ENCODE assay signal across 9 cellular contexts in genomic region chr11:65427691-65428577, GRCh38. TPM values are rescaled to one million over a fixed set of nuclear protein-coding genes. Genes with fewer than 3 reads are reported as not detected.
DNase-seq lines count a peak whose midpoint lies in the region; ATAC-seq and TF ChIP-seq lines count a peak whose summit lies in the region.
"Had no signal": no experiment of that assay in that cellular context is flagged by ENCODE, and none has a peak within 500 bp of the region (broad histone marks: within the 10 kb centered on the region; RNA-seq: fewer than 3 reads in every experiment).

No MANE protein-coding gene starts in this region.

- peak overlapping the region; percentile 3 to 89 (median 12) for H3K4me3 ChIP-seq in mammary epithelial cell (replicated peaks in 1 of 3; ENCODE audit: insufficient read depth in 1 of 3, low read depth in 2 of 3, low read length in 3 of 3)
- peak overlapping the region in 2 of 3 donors; percentile 10 to 73 for H3K4me3 ChIP-seq in liver (ENCODE audit: low read depth in 1 of 3, low read length in 3 of 3)
- H3K4me3 ChIP-seq: cardiac muscle cell had no signal

- TF ChIP-seq CTCF in RWPE1 (conservative IDR thresholded peaks at IDR 0.05; ENCODE audit: low read depth), result no peak
- TF ChIP-seq CTCF in mammary epithelial cell (conservative IDR thresholded peaks at IDR 0.05 in 1 of 2, IDR thresholded peaks at IDR 0.05 in 1 of 2; ENCODE audit: extremely low read depth in 1 of 2, insufficient read depth in 1 of 2, low read depth in 1 of 2, low read length in 2 of 2), result no peak
- no peak for TF ChIP-seq CTCF in liver (IDR thresholded peaks at IDR 0.05; ENCODE audit: low read depth, low read length, missing input control)

- no peak for TF ChIP-seq RAD21 in liver (IDR thresholded peaks at IDR 0.05)

- intact Hi-C loops in mammary epithelial cell (cut with micrococcal nuclease), result loop anchor here (1.0 kb wide), 2 partner anchors 12 to 46 kb away; partner anchors contain the start of gene SLC25A45

- H3K4me1 ChIP-seq in mammary epithelial cell (ENCODE audit: insufficient read depth, low read length), result peaks cover 18% of the 10 kb centered on the region
- peaks cover 0 to 31% (median 14%) of the 10 kb centered on the region in 4 donors for H3K4me1 ChIP-seq in liver (ENCODE audit: control insufficient read depth in 4 of 4, insufficient read depth in 4 of 4, low read length in 3 of 4)

- DNase-seq in DMS153 treated with DMSO at 0.1 percent for 48 hours (lab: John Stamatoyannopoulos, UW; ENCODE audit: unreplicated experiment), result peak; percentile 31
- no peak for DNase-seq in DMS153 (lab: John Stamatoyannopoulos, UW)
- DNase-seq in RWPE1 (ENCODE audit: low spot score), result no peak
- DNase-seq in mammary epithelial cell, result peak; percentile 83
- DNase-seq in substantia nigra (lab: John Stamatoyannopoulos, UW), result peak in 12 of 49 donors; percentile 38 to 73 (median 50)

- dilution Hi-C loops in mammary epithelial cell (cut with HindIII; ENCODE audit: low sequenced_read_pairs), result no loop called here

- BruUV-seq in mammary epithelial cell (replicated peaks; lab: Mats Ljungman, UMichigan), result no TSS peak

- H3K27me3 ChIP-seq in mammary epithelial cell (ENCODE audit: insufficient read depth, low read length) (no peaks in the 10 kb centered on the region), liver (ENCODE audit: control insufficient read depth in 4 of 4, insufficient read depth in 4 of 4, low read length in 3 of 4) (no peaks in the 10 kb centered on the region)
- H3K27me3 ChIP-seq: cardiac muscle cell had no signal

- no peak overlapping the region for H2AFZ ChIP-seq in mammary epithelial cell (ENCODE audit: low read depth, low read length)

- H3K36me3 ChIP-seq in mammary epithelial cell (ENCODE audit: insufficient read depth, low read length) (peaks cover 3% of the 10 kb centered on the region), liver (ENCODE audit: control insufficient read depth in 4 of 4, insufficient read depth in 3 of 4, low read depth in 1 of 4, low read length in 3 of 4) (peaks cover 0 to 5% (median 0%) of the 10 kb centered on the region in 4 donors)
- H3K36me3 ChIP-seq: cardiac muscle cell had no signal

- H3K4me2 ChIP-seq in mammary epithelial cell (ENCODE audit: insufficient read depth, low read depth, low read length), result peak overlapping the region; percentile 75

- H4K20me1 ChIP-seq in mammary epithelial cell (ENCODE audit: insufficient read depth, low read length), result peaks cover 12% of the 10 kb centered on the region

- H3K27ac ChIP-seq in RWPE1 (peak overlapping the region; percentile 92), mammary epithelial cell (ENCODE audit: insufficient read depth, low read depth, low read length) (peak overlapping the region; percentile 100), liver (ENCODE audit: low read depth in 1 of 2, low read length in 2 of 2) (peak overlapping the region; percentile 99 to 100), substantia nigra (ENCODE audit: low read depth, low read length, poor library complexity, severe bottlenecking) (peak overlapping the region; percentile 100)
- H3K27ac ChIP-seq: cardiac muscle cell had no signal

- CTCF ChIA-PET in RWPE1 (lab: Yijun Ruan, JAX), result no interaction called here
- CTCF ChIA-PET in mammary epithelial cell (lab: Charles Lee; ENCODE audit: low non-redundant PET), result no interaction called here

- ATAC-seq in HG02571 (IDR thresholded peaks at IDR 0.05; ENCODE audit: unreplicated experiment) (no peak), HG03039 (IDR thresholded peaks at IDR 0.05; ENCODE audit: unreplicated experiment) (no peak)

- H3K9ac ChIP-seq in mammary epithelial cell (ENCODE audit: insufficient read depth, low read length) (peak overlapping the region; percentile 99), liver (ENCODE audit: low read depth in 1 of 2, low read length in 2 of 2) (peak overlapping the region in 1 of 2 donors; percentile 100)

- WGBS in mammary epithelial cell (ENCODE audit: low coverage, missing lambda C conversion rate), result 10% methylated on average over 11 of the region's 11 CpGs
- WGBS in liver, result 8% methylated on average over 11 of the region's 11 CpGs

- in situ Hi-C loops in mammary epithelial cell (cut with MboI; ENCODE audit: low sequenced_read_pairs in 2 of 2), result loop anchor here (5.0 kb wide), 1 partner anchor 74 kb away; no protein-coding TSS in a partner anchor

- H3K9me3 ChIP-seq in mammary epithelial cell (replicated peaks; ENCODE audit: insufficient read depth, low read length) (no peaks in the 10 kb centered on the region), liver (ENCODE audit: control insufficient read depth in 4 of 4, low read length in 3 of 4) (no peaks in the 10 kb centered on the region)

- peaks cover 95% of the 10 kb centered on the region for H3K79me2 ChIP-seq in mammary epithelial cell (ENCODE audit: insufficient read depth, low read length)

- POLR2A ChIA-PET in RWPE1 (lab: Yijun Ruan, JAX; ENCODE audit: low non-redundant PET), result no interaction called here

TF ChIP-seq in liver, 16 proteins besides CTCF, POLR2A, EP300 and RAD21:
- TF ChIP-seq HNF4A (conservative IDR thresholded peaks at IDR 0.05) (no peak), FOXA2 (IDR thresholded peaks at IDR 0.05) (peak; percentile 18), MAX (IDR thresholded peaks at IDR 0.05) (no peak), REST (IDR thresholded peaks at IDR 0.05) (peak; percentile 6), ZBTB33 (IDR thresholded peaks at IDR 0.05) (no peak), SP1 (IDR thresholded peaks at IDR 0.05) (no peak), RXRA (IDR thresholded peaks at IDR 0.05) (no peak), EGR1 (IDR thresholded peaks at IDR 0.05; ENCODE audit: low read depth in 2 of 2) (no peak), GABPA (IDR thresholded peaks at IDR 0.05 in 1 of 2, conservative IDR thresholded peaks at IDR 0.05 in 1 of 2) (no peak), NR2F2 (IDR thresholded peaks at IDR 0.05) (peak; percentile 44), ATF3 (IDR thresholded peaks at IDR 0.05) (no peak), FOXA1 (IDR thresholded peaks at IDR 0.05) (no peak), TAF1 (conservative IDR thresholded peaks at IDR 0.05) (peak; percentile 45), HNF4G (IDR thresholded peaks at IDR 0.05) (peak; percentile 7), YY1 (IDR thresholded peaks at IDR 0.05) (no peak), JUND (IDR thresholded peaks at IDR 0.05) (peak; percentile 21 to 78)

RNA-seq across cellular contexts. Expression of gene NEAT1, which starts 5.3 kb away (rescaled TPM):
- 100 to 1,000 TPM; 364 to 775 TPM for total RNA-seq in mammary epithelial cell
- 20.1 TPM for polyA plus RNA-seq in mammary epithelial cell
- polyA minus RNA-seq in mammary epithelial cell, result 98.8 TPM
- total RNA-seq in liver, result 1,000 to 10,000 TPM in 1 of 2 donors, 10 to 100 TPM in 1; 29.6 to 1,968 TPM
- polyA plus RNA-seq in liver, result 100 to 1,000 TPM in 1 of 2 donors, 10 to 100 TPM in 1; 50.2 to 111 TPM

RNA-seq across cellular contexts. Expression of gene FRMD8, which starts 41.5 kb away (rescaled TPM):
- total RNA-seq in mammary epithelial cell, result 10 to 100 TPM; 43.4 to 74.8 TPM
- polyA plus RNA-seq in mammary epithelial cell, result 34.0 TPM
- 43.2 TPM for polyA minus RNA-seq in mammary epithelial cell
- total RNA-seq in liver, result 10 to 100 TPM; 20.7 to 22.8 TPM
- polyA plus RNA-seq in liver, result 1 to 10 TPM; 2.8 to 9.4 TPM

RNA-seq across cellular contexts. Expression of gene SLC25A45, which starts 45.5 kb away (rescaled TPM):
- total RNA-seq in mammary epithelial cell (1 to 10 TPM in 1 of 2 donors, under 1 TPM in 1; 0.50 to 2.4 TPM), liver (1 to 10 TPM; 5.1 to 6.8 TPM)
- polyA plus RNA-seq in mammary epithelial cell (0.28 TPM), liver (1 to 10 TPM; 4.5 to 5.6 TPM)
- polyA minus RNA-seq in mammary epithelial cell, result 2.0 TPM

Comparison
In these comparisons a context has a peak if more than half of its experiments do, and no peak if none do; other contexts are left out.
1. DNase-seq: peak in DMS153 treated with DMSO at 0.1 percent for 48 hours (single experiment) and mammary epithelial cell (single experiment); none in DMS153 (single experiment) and RWPE1 (single experiment).
2. Peak in every context shown above with its lines, with median percentiles within 50 percentile points of each other: H3K27ac ChIP-seq.